ENCODE assay signal across 1 cellular context in genomic region chr7:158816271-158816670, GRCh38.
A peak's percentile ranks its signal among the peaks of the same experiment; 100 is the strongest.
TF ChIP-seq lines count a peak whose summit lies in the region.

No MANE protein-coding gene starts in this region.

TF ChIP-seq in H1, 55 proteins besides CTCF, POLR2A, EP300 and RAD21 (continued from another document):
- TF ChIP-seq, protein P1, sequence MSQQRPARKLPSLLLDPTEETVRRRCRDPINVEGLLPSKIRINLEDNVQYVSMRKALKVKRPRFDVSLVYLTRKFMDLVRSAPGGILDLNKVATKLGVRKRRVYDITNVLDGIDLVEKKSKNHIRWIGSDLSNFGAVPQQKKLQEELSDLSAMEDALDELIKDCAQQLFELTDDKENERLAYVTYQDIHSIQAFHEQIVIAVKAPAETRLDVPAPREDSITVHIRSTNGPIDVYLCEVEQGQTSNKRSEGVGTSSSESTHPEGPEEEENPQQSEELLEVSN (IDR thresholded peaks at IDR 0.05) = no peak
- TF ChIP-seq TAF7 (optimal IDR thresholded peaks at IDR 0.05; ENCODE audit: borderline replicate concordance, low read depth, low read length) (no peak), TEAD4 (IDR thresholded peaks at IDR 0.05; ENCODE audit: low read depth, low read length) (0 out of 2 replicates have a peak, but pooled peaks have one; percentile 22)
